In genomic region chr5:32777733-32778132, GRCh38 we compare ENCODE assay signal across 20 cellular contexts.
DNase-seq lines count a peak whose midpoint lies in the region; ATAC-seq, FAIRE-seq and TF ChIP-seq lines count a peak whose summit lies in the region.
"Had no signal": no experiment of that assay in that cellular context is flagged by ENCODE, and none has a peak within 500 bp of the region (broad histone marks: within the 10 kb centered on the region; RNA-seq: fewer than 3 reads in every experiment).

No MANE protein-coding gene starts in this region.

- FAIRE-seq in D721Med (lab: Jason Lieb, UNC): no peak
- FAIRE-seq: K562 had no signal

- H3K9ac ChIP-seq in IMR-90 (ENCODE audit: low read depth, low read length) (no peak overlapping the region), subcutaneous abdominal adipose tissue (ENCODE audit: low read length in 5 of 5) (no peak overlapping the region)

- no peak overlapping the region for H3K14ac ChIP-seq in IMR-90 (replicated peaks; ENCODE audit: low read depth, low read length)

- WGBS in IMR-90 (ENCODE audit: extremely low coverage in 2 of 2, insufficient read length in 1 of 2), 2 experiments: no CpG with 5 or more reads among the region's 2 CpGs

- intact Hi-C loops in IMR-90 (cut with micrococcal nuclease) (no loop called here), ascending aorta (cut with DNase I) (no loop called here)

- H3K27me3 ChIP-seq in IMR-90 (ENCODE audit: control insufficient read depth, insufficient read depth, low read length) (no peaks in the 10 kb centered on the region), ascending aorta (no peaks in the 10 kb centered on the region), subcutaneous abdominal adipose tissue (ENCODE audit: control insufficient read depth in 5 of 5, insufficient read depth in 4 of 5, low read length in 5 of 5) (no peaks in the 10 kb centered on the region)

- no TSS peak for BruUV-seq in IMR-90 (replicated peaks; lab: Mats Ljungman, UMichigan)

- H2BK120ac ChIP-seq in IMR-90 (ENCODE audit: low read depth, low read length): no peak overlapping the region

- no peak overlapping the region for H2AK9ac ChIP-seq in IMR-90 (replicated peaks; ENCODE audit: low read depth, low read length, poor library complexity)

- H2AFZ ChIP-seq in IMR-90 (replicated peaks; ENCODE audit: low read length, poor library complexity): no peak overlapping the region

- H4K8ac ChIP-seq in IMR-90 (ENCODE audit: low read depth in 2 of 2, low read length in 2 of 2): no peak overlapping the region

- no peaks in the 10 kb centered on the region for H3K9me3 ChIP-seq in IMR-90 (ENCODE audit: control insufficient read depth, insufficient read depth, low read length)
- H3K9me3 ChIP-seq in ascending aorta: no peaks in the 10 kb centered on the region
- peaks cover 0 to 4% (median 0%) of the 10 kb centered on the region in 5 donors for H3K9me3 ChIP-seq in subcutaneous abdominal adipose tissue (ENCODE audit: control insufficient read depth in 5 of 5, low read length in 5 of 5)

- H3K4me3 ChIP-seq in IMR-90 (ENCODE audit: insufficient read depth, low read depth, low read length): no peak overlapping the region
- H3K4me3 ChIP-seq in ascending aorta: no peak overlapping the region
- H3K4me3 ChIP-seq in subcutaneous abdominal adipose tissue (ENCODE audit: low read depth in 1 of 5, low read length in 5 of 5): no peak overlapping the region
- H3K4me3 ChIP-seq: K562, SK-N-MC had no signal

- TF ChIP-seq RAD21 in IMR-90 (IDR thresholded peaks at IDR 0.05; ENCODE audit: low read length): no peak

- no peak overlapping the region for H2BK20ac ChIP-seq in IMR-90 (ENCODE audit: low read depth, low read length)

- DNase-seq in IMR-90 (no peak), ascending aorta (ENCODE audit: low spot score in 2 of 2) (no peak), fibroblast of peridontal ligament (ENCODE audit: extremely low read depth) (peak; percentile 58), D721Med (ENCODE audit: insufficient read length, low spot score) (no peak), UCSD-AML1 (lab: John Stamatoyannopoulos, UW; ENCODE audit: unreplicated experiment) (no peak)
- DNase-seq: ACHN, DMS79 treated with DMSO at 0.1 percent for 48 hours, H7, HFFc6, MV-4-11, NCI-H187, NCI-H2107, NCI-H510A treated with DMSO at 0.1 percent for 48 hours, NCI-H774, OCI-M1, SHP77 had no signal

- H3K9me1 ChIP-seq in IMR-90 (ENCODE audit: insufficient read depth, low read length): no peaks in the 10 kb centered on the region; the same call in 1 of the 2 replicates

- H3K27ac ChIP-seq in IMR-90 (ENCODE audit: insufficient read depth, low read length): no peak overlapping the region
- H3K27ac ChIP-seq in ascending aorta: peak overlapping the region; percentile 32 to 51
- peak overlapping the region; percentile 75 for H3K27ac ChIP-seq in subcutaneous abdominal adipose tissue (ENCODE audit: low read depth, low read length)
- H3K27ac ChIP-seq: SK-N-MC had no signal

- no peak for TF ChIP-seq CTCF in IMR-90 (conservative IDR thresholded peaks at IDR 0.05; ENCODE audit: low read depth, low read length)
- no peak for TF ChIP-seq CTCF in ascending aorta (IDR thresholded peaks at IDR 0.05)
- no peak for TF ChIP-seq CTCF in D721Med (IDR thresholded peaks at IDR 0.05; ENCODE audit: insufficient read depth, missing control alignments)

- in situ Hi-C loops in IMR-90 (cut with MboI; ENCODE audit: low sequenced_read_pairs): no loop called here

- no peak for TF ChIP-seq POLR2A in IMR-90 (IDR thresholded peaks at IDR 0.05; ENCODE audit: low read depth, low read length)

- H2AK5ac ChIP-seq in IMR-90 (ENCODE audit: low read depth, low read length): no peak overlapping the region; the same call in 1 of the 2 replicates

- no peak overlapping the region for H4K5ac ChIP-seq in IMR-90 (ENCODE audit: low read depth, low read length)

- no peak overlapping the region for H3K4me2 ChIP-seq in IMR-90 (ENCODE audit: low read depth, low read length)

- CTCF ChIA-PET in IMR-90 (lab: Yijun Ruan, JAX): interaction anchor here (1.0 kb wide), 1 partner anchor 13 kb away, joined by 3 read pairs; no protein-coding TSS in a partner anchor

- dilution Hi-C loops in IMR-90 (cut with HindIII; ENCODE audit: low sequenced_read_pairs, unreplicated experiment): no loop called here

- H2BK15ac ChIP-seq in IMR-90 (ENCODE audit: low read depth, low read length): 0 out of 3 replicates have a peak overlapping the region, but pooled peaks have one; percentile 13

- H3K4me1 ChIP-seq in IMR-90 (ENCODE audit: control insufficient read depth, insufficient read depth, low read length): peaks cover 4% of the 10 kb centered on the region
- peaks cover 0 to 10% of the 10 kb centered on the region in 2 donors for H3K4me1 ChIP-seq in ascending aorta
- peaks cover 0 to 45% (median 27%) of the 10 kb centered on the region in 5 donors for H3K4me1 ChIP-seq in subcutaneous abdominal adipose tissue (ENCODE audit: control insufficient read depth in 5 of 5, insufficient read depth in 5 of 5, low read length in 5 of 5)

- no peak overlapping the region for H3K23ac ChIP-seq in IMR-90 (ENCODE audit: low read depth, low read length)

- no peak overlapping the region for H3K4ac ChIP-seq in IMR-90 (ENCODE audit: low read depth, low read length)

- no peak overlapping the region for H4K91ac ChIP-seq in IMR-90 (ENCODE audit: insufficient read depth, low read depth, low read length)

- H3K79me1 ChIP-seq in IMR-90 (ENCODE audit: low read depth in 1 of 2, low read length in 2 of 2): no peaks in the 10 kb centered on the region; a peak in 1 of 4 replicates

- H4K20me1 ChIP-seq in IMR-90 (ENCODE audit: insufficient read depth, low read length): no peaks in the 10 kb centered on the region

- peaks cover 35% of the 10 kb centered on the region for H3K36me3 ChIP-seq in IMR-90 (ENCODE audit: control insufficient read depth, insufficient read depth, low read length)
- H3K36me3 ChIP-seq in ascending aorta: peaks cover 0 to 4% of the 10 kb centered on the region in 2 donors
- H3K36me3 ChIP-seq in subcutaneous abdominal adipose tissue (ENCODE audit: control insufficient read depth in 5 of 5, insufficient read depth in 5 of 5, low read length in 5 of 5): peaks cover 0 to 6% (median 0%) of the 10 kb centered on the region in 5 donors

- no peak overlapping the region for H3K18ac ChIP-seq in IMR-90 (ENCODE audit: low read depth, low read length)

- POLR2A ChIA-PET in IMR-90 (lab: Charles Lee; ENCODE audit: unreplicated experiment): no interaction called here

- H2BK5ac ChIP-seq in IMR-90 (ENCODE audit: low read depth, low read length, poor library complexity, severe bottlenecking): no peak overlapping the region

- H3K56ac ChIP-seq in IMR-90 (ENCODE audit: extremely low read depth, insufficient read depth, low read length): no peak overlapping the region

- ATAC-seq in IMR-90 (ENCODE audit: low read depth): no peak
- ATAC-seq in HG02885 (IDR thresholded peaks at IDR 0.05; ENCODE audit: poor library complexity, unreplicated experiment): no peak
- ATAC-seq: K562 had no signal

TF ChIP-seq in IMR-90, 13 proteins besides CTCF, POLR2A, EP300 and RAD21:
- TF ChIP-seq MAFK (IDR thresholded peaks at IDR 0.05; ENCODE audit: low read depth, low read length) (no peak), CHD1 (IDR thresholded peaks at IDR 0.05; ENCODE audit: low read depth, low read length) (no peak), SMC3 (IDR thresholded peaks at IDR 0.05; ENCODE audit: low read depth, low read length) (no peak), RFX5 (IDR thresholded peaks at IDR 0.05; ENCODE audit: low read depth, low read length) (no peak), CEBPB (IDR thresholded peaks at IDR 0.05; ENCODE audit: low read depth, low read length) (no peak), ELK1 (IDR thresholded peaks at IDR 0.05; ENCODE audit: borderline replicate concordance, low read depth, low read length) (no peak), NFE2L2 (IDR thresholded peaks at IDR 0.05; ENCODE audit: low read depth, low read length) (no peak), USF2 (IDR thresholded peaks at IDR 0.05; ENCODE audit: low read depth, low read length) (no peak), BHLHE40 (IDR thresholded peaks at IDR 0.05; ENCODE audit: low read depth, low read length) (no peak), RCOR1 (IDR thresholded peaks at IDR 0.05; ENCODE audit: insufficient replicate concordance, low read length) (no peak), FOS (IDR thresholded peaks at IDR 0.05; ENCODE audit: low read depth, low read length) (no peak), MAZ (IDR thresholded peaks at IDR 0.05; ENCODE audit: borderline replicate concordance, low read depth, low read length) (no peak), MXI1 (IDR thresholded peaks at IDR 0.05; ENCODE audit: borderline replicate concordance, low read depth, low read length) (no peak)
